Comparison of ENCODE assay signal across 1 cellular context in the genomic region with DNA sequence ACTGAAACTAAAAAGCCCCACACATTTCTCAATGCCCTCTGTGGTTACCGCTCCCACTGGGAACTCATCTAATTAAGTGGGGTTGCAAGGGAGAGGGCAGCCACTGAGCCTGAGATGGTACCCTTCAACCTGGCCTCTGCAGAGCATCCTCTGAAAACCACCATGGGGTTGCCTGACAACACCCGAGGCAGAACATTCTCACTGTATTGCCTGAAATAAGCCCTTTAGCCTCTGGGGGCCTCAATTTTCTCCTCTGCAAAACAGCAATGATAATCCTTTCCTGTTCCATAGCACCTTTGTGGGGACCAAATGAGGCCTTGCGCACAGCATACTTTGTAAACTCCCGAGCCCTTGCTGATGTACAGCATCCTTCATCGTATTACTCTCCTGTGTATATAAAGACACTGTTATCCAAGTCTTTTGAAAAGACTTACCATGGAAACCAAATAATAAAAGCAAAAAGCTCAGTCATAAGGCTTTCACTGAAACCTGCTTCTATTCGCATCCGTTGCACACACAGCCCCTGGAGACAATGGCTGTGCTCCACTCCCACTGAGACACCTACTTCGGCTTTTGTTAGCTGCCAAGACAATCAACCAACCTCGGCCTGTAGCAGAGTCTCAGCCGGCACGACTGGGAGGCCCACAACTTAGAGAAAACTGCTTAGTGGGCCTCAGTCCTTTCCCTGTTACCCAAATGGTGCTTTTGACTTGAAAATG.
TF ChIP-seq lines count a peak whose summit lies in the region.

No MANE protein-coding gene starts in this region.

TF ChIP-seq in HepG2, 621 proteins besides CTCF, POLR2A, EP300 and RAD21:
- TF ChIP-seq, protein P1, sequence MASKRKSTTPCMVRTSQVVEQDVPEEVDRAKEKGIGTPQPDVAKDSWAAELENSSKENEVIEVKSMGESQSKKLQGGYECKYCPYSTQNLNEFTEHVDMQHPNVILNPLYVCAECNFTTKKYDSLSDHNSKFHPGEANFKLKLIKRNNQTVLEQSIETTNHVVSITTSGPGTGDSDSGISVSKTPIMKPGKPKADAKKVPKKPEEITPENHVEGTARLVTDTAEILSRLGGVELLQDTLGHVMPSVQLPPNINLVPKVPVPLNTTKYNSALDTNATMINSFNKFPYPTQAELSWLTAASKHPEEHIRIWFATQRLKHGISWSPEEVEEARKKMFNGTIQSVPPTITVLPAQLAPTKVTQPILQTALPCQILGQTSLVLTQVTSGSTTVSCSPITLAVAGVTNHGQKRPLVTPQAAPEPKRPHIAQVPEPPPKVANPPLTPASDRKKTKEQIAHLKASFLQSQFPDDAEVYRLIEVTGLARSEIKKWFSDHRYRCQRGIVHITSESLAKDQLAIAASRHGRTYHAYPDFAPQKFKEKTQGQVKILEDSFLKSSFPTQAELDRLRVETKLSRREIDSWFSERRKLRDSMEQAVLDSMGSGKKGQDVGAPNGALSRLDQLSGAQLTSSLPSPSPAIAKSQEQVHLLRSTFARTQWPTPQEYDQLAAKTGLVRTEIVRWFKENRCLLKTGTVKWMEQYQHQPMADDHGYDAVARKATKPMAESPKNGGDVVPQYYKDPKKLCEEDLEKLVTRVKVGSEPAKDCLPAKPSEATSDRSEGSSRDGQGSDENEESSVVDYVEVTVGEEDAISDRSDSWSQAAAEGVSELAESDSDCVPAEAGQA (IDR thresholded peaks at IDR 0.05; ENCODE audit: low read depth) = no peak
- TF ChIP-seq, protein P1 (CRISPR knock-in tag; IDR thresholded peaks at IDR 0.05; ENCODE audit: borderline replicate concordance) = no peak
- TF ChIP-seq RBM22 (optimal IDR thresholded peaks at IDR 0.05; ENCODE audit: low read length) = no peak
- TF ChIP-seq, protein P2, sequence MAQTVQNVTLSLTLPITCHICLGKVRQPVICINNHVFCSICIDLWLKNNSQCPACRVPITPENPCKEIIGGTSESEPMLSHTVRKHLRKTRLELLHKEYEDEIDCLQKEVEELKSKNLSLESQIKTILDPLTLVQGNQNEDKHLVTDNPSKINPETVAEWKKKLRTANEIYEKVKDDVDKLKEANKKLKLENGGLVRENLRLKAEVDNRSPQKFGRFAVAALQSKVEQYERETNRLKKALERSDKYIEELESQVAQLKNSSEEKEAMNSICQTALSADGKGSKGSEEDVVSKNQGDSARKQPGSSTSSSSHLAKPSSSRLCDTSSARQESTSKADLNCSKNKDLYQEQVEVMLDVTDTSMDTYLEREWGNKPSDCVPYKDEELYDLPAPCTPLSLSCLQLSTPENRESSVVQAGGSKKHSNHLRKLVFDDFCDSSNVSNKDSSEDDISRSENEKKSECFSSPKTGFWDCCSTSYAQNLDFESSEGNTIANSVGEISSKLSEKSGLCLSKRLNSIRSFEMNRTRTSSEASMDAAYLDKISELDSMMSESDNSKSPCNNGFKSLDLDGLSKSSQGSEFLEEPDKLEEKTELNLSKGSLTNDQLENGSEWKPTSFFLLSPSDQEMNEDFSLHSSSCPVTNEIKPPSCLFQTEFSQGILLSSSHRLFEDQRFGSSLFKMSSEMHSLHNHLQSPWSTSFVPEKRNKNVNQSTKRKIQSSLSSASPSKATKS (CRISPR knock-in tag; IDR thresholded peaks at IDR 0.05) = no peak
- TF ChIP-seq ZNF724P (CRISPR knock-in tag; IDR thresholded peaks at IDR 0.05; ENCODE audit: borderline replicate concordance) = no peak
- no peak for TF ChIP-seq ZNF264 (CRISPR knock-in tag; IDR thresholded peaks at IDR 0.05)
- TF ChIP-seq HDAC2 (CRISPR knock-in tag; IDR thresholded peaks at IDR 0.05) = no peak
- no peak for TF ChIP-seq NR2C2 (CRISPR knock-in tag; IDR thresholded peaks at IDR 0.05; ENCODE audit: borderline replicate concordance)
- no peak for TF ChIP-seq GFI1 (CRISPR knock-in tag; IDR thresholded peaks at IDR 0.05; ENCODE audit: borderline replicate concordance)
